2 cellular contexts compared by ENCODE assay signal in the genomic region with DNA sequence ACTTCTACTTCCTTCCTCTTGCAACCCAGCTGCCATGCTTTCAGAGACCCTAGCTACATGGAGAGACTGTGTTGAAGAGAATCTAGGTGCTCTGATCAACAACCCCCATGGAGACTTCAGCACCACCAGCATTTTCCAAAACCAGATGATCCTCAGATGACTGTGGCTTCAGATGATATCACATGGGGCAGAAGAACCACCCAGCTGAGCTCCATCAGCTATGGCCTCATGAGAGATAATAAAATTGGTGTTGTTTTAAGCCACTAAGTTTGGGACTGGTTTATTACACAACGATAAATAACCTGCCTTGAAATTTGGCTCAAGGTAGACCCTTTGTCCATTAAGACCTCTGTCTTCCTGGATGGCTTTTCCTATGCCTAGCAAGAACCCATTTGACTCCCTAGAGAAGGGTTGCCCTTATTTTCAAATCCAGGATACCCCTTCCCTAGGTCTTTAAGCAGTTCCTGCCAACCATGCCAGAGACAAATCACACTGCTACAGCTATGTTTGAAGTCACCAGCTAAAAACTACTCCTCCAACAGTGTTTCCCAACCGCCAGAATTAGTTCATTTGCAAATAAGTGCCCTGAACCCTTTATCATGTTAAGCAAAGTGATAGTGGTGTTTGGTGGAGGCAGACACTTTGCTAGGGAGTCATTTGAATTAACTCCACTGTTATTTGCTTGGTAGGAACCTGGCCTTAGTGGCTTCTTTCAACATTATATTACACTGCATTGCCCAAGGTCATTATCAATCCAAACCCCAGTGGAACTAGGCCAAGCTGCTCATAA.
TF ChIP-seq lines count a peak whose summit lies in the region.

No MANE protein-coding gene starts in this region.

TF ChIP-seq in GM12891, 5 proteins besides CTCF, POLR2A, EP300 and RAD21:
- TF ChIP-seq TAF1 (IDR thresholded peaks at IDR 0.05; ENCODE audit: low read depth, low read length) (no peak), SPI1 (IDR thresholded peaks at IDR 0.05; ENCODE audit: low read depth, low read length) (no peak), POU2F2 (IDR thresholded peaks at IDR 0.05; ENCODE audit: low read depth, low read length) (no peak)
TF ChIP-seq in GM12891: peak in this region for 0.

TF ChIP-seq in H1, 55 proteins besides CTCF, POLR2A, EP300 and RAD21:
- TF ChIP-seq NANOG (IDR thresholded peaks at IDR 0.05; ENCODE audit: insufficient read depth, low read depth, low read length, poor library complexity, severe bottlenecking) = peak; percentile 69
- TF ChIP-seq POU5F1 (IDR thresholded peaks at IDR 0.05; ENCODE audit: low read depth, low read length) = peak; percentile 78
- 0 out of 2 replicates have a peak, but pooled peaks have one; percentile 29 for TF ChIP-seq SP1 (IDR thresholded peaks at IDR 0.05; ENCODE audit: low read depth, low read length)
- peak; percentile 83 for TF ChIP-seq CEBPB (IDR thresholded peaks at IDR 0.05; ENCODE audit: low read depth, low read length)
- TF ChIP-seq HDAC2 (IDR thresholded peaks at IDR 0.05; ENCODE audit: borderline replicate concordance in 1 of 2, low read depth in 2 of 2, low read length in 2 of 2) = 0 out of 4 replicates have a peak, but pooled peaks of 1 of the 2 experiments have one; percentile 39
- TF ChIP-seq TBP (IDR thresholded peaks at IDR 0.05; ENCODE audit: low read depth, low read length) = no peak
- peak; percentile 43 for TF ChIP-seq CHD7 (IDR thresholded peaks at IDR 0.05; ENCODE audit: insufficient replicate concordance, low read length)
- TF ChIP-seq RXRA (IDR thresholded peaks at IDR 0.05; ENCODE audit: insufficient read depth, low read depth, low read length) = no peak
